ENCODE assay signal across 15 cellular contexts in genomic region chr22:28900379-28900778, GRCh38.
"Had no signal": no experiment of that assay in that cellular context is flagged by ENCODE, and none has a peak within 500 bp of the region (broad histone marks: within the 10 kb centered on the region; RNA-seq: fewer than 3 reads in every experiment).

No MANE protein-coding gene starts in this region.

- H3K27me3 ChIP-seq: body of pancreas, spleen had no signal

- H3K4me3 ChIP-seq: body of pancreas, spleen had no signal

- H3K27ac ChIP-seq: body of pancreas, spleen, VCaP had no signal

- H3K9me3 ChIP-seq: body of pancreas, spleen had no signal

- H3K27me3 Mint-ChIP-seq: dendritic cell treated with granulocyte-macrophage colony-stimulating factor and Interleukin-4, amounts not matched to agents 40 ng/mL and 50 ng/mL, for 4 days had no signal

- ATAC-seq: activated T-cell treated with anti-CD3 and anti-CD28 coated beads, Interleukin-2, amount 50 U/mL, for 72 hours; body of pancreas; stimulated activated naive B cell treated with anti-CD40 and anti-IgM and Interleukin-4, amounts not matched to agents 10 μg/mL and 1 μg/mL and 100 μg/mL, for 72 hours had no signal

- DNase-seq: activated CD4-positive, alpha-beta T cell treated with anti-CD3 and anti-CD28 coated beads for 1 hour; activated effector memory CD4-positive, alpha-beta T cell treated with anti-CD3 and anti-CD28 coated beads, Interleukin-2, amount 50 U/mL, for 16 hours; activated naive CD8-positive, alpha-beta T cell treated with anti-CD3 and anti-CD28 coated beads for 36 hours; activated T-cell treated with anti-CD3 and anti-CD28 coated beads, Interleukin-2, amount 50 U/mL, for 72 hours; amniotic stem cell; body of pancreas; central memory CD4-positive, alpha-beta T cell; effector CD8-positive, alpha-beta T cell; occipital lobe; spleen; stimulated activated naive B cell treated with anti-CD40 and anti-IgM and Interleukin-4, amounts not matched to agents 10 μg/mL and 1 μg/mL and 100 μg/mL, for 72 hours; SW 1271; T-helper 2 cell had no signal

- H3K36me3 Mint-ChIP-seq: stimulated activated naive B cell treated with anti-CD40 and anti-IgM and Interleukin-4, amounts not matched to agents 10 μg/mL and 1 μg/mL and 100 μg/mL, for 72 hours had no signal

- H3K36me3 ChIP-seq: spleen had no signal

- H3K4me3 Mint-ChIP-seq: activated naive CD8-positive, alpha-beta T cell treated with anti-CD3 and anti-CD28 coated beads for 36 hours; activated T-cell treated with anti-CD3 and anti-CD28 coated beads, Interleukin-2, amount 50 U/mL, for 72 hours; dendritic cell treated with granulocyte-macrophage colony-stimulating factor and Interleukin-4, amounts not matched to agents 40 ng/mL and 50 ng/mL, for 4 days; stimulated activated naive B cell treated with anti-CD40 and anti-IgM and Interleukin-4, amounts not matched to agents 10 μg/mL and 1 μg/mL and 100 μg/mL, for 72 hours had no signal

- H3K9me3 Mint-ChIP-seq: activated naive CD8-positive, alpha-beta T cell treated with anti-CD3 and anti-CD28 coated beads for 36 hours; activated T-cell treated with anti-CD3 and anti-CD28 coated beads, Interleukin-2, amount 50 U/mL, for 72 hours; dendritic cell treated with granulocyte-macrophage colony-stimulating factor and Interleukin-4, amounts not matched to agents 40 ng/mL and 50 ng/mL, for 4 days; stimulated activated naive B cell treated with anti-CD40 and anti-IgM and Interleukin-4, amounts not matched to agents 10 μg/mL and 1 μg/mL and 100 μg/mL, for 72 hours had no signal

- H3K27ac Mint-ChIP-seq: activated naive CD8-positive, alpha-beta T cell treated with anti-CD3 and anti-CD28 coated beads for 36 hours; activated T-cell treated with anti-CD3 and anti-CD28 coated beads, Interleukin-2, amount 50 U/mL, for 72 hours; dendritic cell treated with granulocyte-macrophage colony-stimulating factor and Interleukin-4, amounts not matched to agents 40 ng/mL and 50 ng/mL, for 4 days; stimulated activated naive B cell treated with anti-CD40 and anti-IgM and Interleukin-4, amounts not matched to agents 10 μg/mL and 1 μg/mL and 100 μg/mL, for 72 hours had no signal
